In genomic region chr1:234886081-234886874, GRCh38 we compare ENCODE assay signal across 14 cellular contexts.
DNase-seq lines count a peak whose midpoint lies in the region; ATAC-seq, FAIRE-seq and TF ChIP-seq lines count a peak whose summit lies in the region.
"Had no signal": no experiment of that assay in that cellular context is flagged by ENCODE, and none has a peak within 500 bp of the region (broad histone marks: within the 10 kb centered on the region; RNA-seq: fewer than 3 reads in every experiment).

No MANE protein-coding gene starts in this region.

- intact Hi-C loops in Right ventricle myocardium inferior (cut with DNase I): loop anchor here (2.0 to 5.0 kb wide), 6 partner anchors 111 to 389 kb away; partner anchors contain the start of gene IRF2BP2
- intact Hi-C loops in cardiac septum (cut with DNase I): loop anchor here (1.0 to 2.0 kb wide), 3 partner anchors 162 to 273 kb away; no protein-coding TSS in a partner anchor

- no peak for TF ChIP-seq CTCF in fibroblast of the aortic adventitia (IDR thresholded peaks at IDR 0.05; ENCODE audit: insufficient read depth, low read length)
- no peak for TF ChIP-seq CTCF in omental fat pad (IDR thresholded peaks at IDR 0.05)

- no peak overlapping the region for H3K4me3 ChIP-seq in fibroblast of the aortic adventitia (ENCODE audit: low read depth, low read length)

- DNase-seq in Right ventricle myocardium inferior (ENCODE audit: missing footprints) (no peak), cardiac septum (ENCODE audit: low spot score) (no peak), fibroblast of the aortic adventitia (ENCODE audit: low read depth) (peak; percentile 79), omental fat pad (ENCODE audit: low spot score) (no peak), T-helper 2 cell (no peak), RCC 7860 (ENCODE audit: low spot score) (no peak)
- no peak for DNase-seq in central memory CD4-positive, alpha-beta T cell
- DNase-seq: activated CD4-positive, alpha-beta T cell treated with anti-CD3 and anti-CD28 coated beads for 48 hours; endodermal cell; immature natural killer cell; NCI-H345 had no signal

- ATAC-seq in Right ventricle myocardium inferior: peak; percentile 78
- ATAC-seq in omental fat pad (ENCODE audit: low FRiP score): peak; percentile 76
- no peak for ATAC-seq in HG03469 (IDR thresholded peaks at IDR 0.05; ENCODE audit: unreplicated experiment)

- FAIRE-seq in RCC 7860 (lab: Jason Lieb, UNC): no peak
- FAIRE-seq: G401.6, urothelium cell line had no signal
